ENCODE assay signal across 8 cellular contexts in genomic region chr22:37844904-37845334, GRCh38. TPM values are rescaled to one million over a fixed set of nuclear protein-coding genes. Genes with fewer than 3 reads are reported as not detected.
DNase-seq lines count a peak whose midpoint lies in the region; ATAC-seq and TF ChIP-seq lines count a peak whose summit lies in the region.

No MANE protein-coding gene starts in this region.

- H3K27ac ChIP-seq in left lung = peak overlapping the region; percentile 89 to 97
- peak overlapping the region; percentile 46 to 93 for H3K27ac ChIP-seq in testis

- no peaks in the 10 kb centered on the region for H3K9me3 Mint-ChIP-seq in activated CD8-positive, alpha-beta memory T cell treated with anti-CD3 and anti-CD28 coated beads, Interleukin-2, amount 10 ng/mL, durations not matched to agents 7 days and 5 days (ENCODE audit: low read depth)
- H3K9me3 Mint-ChIP-seq in activated naive CD8-positive, alpha-beta T cell treated with anti-CD3 and anti-CD28 coated beads, Interleukin-2, amount 10 ng/mL, durations not matched to agents 7 days and 5 days = no peaks in the 10 kb centered on the region

- H3K4me1 ChIP-seq in left lung (peaks cover 15 to 27% of the 10 kb centered on the region in 2 donors), testis (peaks cover 22% of the 10 kb centered on the region)

- no peak for DNase-seq in activated CD8-positive, alpha-beta memory T cell treated with anti-CD3 and anti-CD28 coated beads, Interleukin-2, amount 10 ng/mL, durations not matched to agents 7 days and 5 days
- no peak for DNase-seq in activated CD8-positive, alpha-beta memory T cell treated with anti-CD3 and anti-CD28 coated beads, Interleukin-2, amount 50 U/mL, for 4 hours
- no peak for DNase-seq in activated naive CD8-positive, alpha-beta T cell treated with anti-CD3 and anti-CD28 coated beads, Interleukin-2, amount 10 ng/mL, durations not matched to agents 7 days and 5 days
- DNase-seq in left lung = no peak
- no peak for DNase-seq in testis
- no peak for DNase-seq in SIG-M5 (lab: John Stamatoyannopoulos, UW)
- DNase-seq in NCI-H524 treated with DMSO at 0.1 percent for 48 hours (lab: John Stamatoyannopoulos, UW) = no peak

- no peak for ATAC-seq in activated CD8-positive, alpha-beta memory T cell treated with anti-CD3 and anti-CD28 coated beads, Interleukin-2, amount 10 ng/mL, durations not matched to agents 7 days and 5 days
- ATAC-seq in activated naive CD8-positive, alpha-beta T cell treated with anti-CD3 and anti-CD28 coated beads, Interleukin-2, amount 10 ng/mL, durations not matched to agents 7 days and 5 days (ENCODE audit: low read depth) = no peak
- ATAC-seq in left lung = no peak
- ATAC-seq in HG02973 (IDR thresholded peaks at IDR 0.05; ENCODE audit: unreplicated experiment) = no peak

- peak overlapping the region; percentile 83 for H3K27ac Mint-ChIP-seq in activated CD8-positive, alpha-beta memory T cell treated with anti-CD3 and anti-CD28 coated beads, Interleukin-2, amount 10 ng/mL, durations not matched to agents 7 days and 5 days
- H3K27ac Mint-ChIP-seq in activated naive CD8-positive, alpha-beta T cell treated with anti-CD3 and anti-CD28 coated beads, Interleukin-2, amount 10 ng/mL, durations not matched to agents 7 days and 5 days = peak overlapping the region; percentile 82

- intact Hi-C loops in left lung (cut with DNase I) (no loop called here), testis (cut with DNase I; ENCODE audit: low total_unique reads) (no loop called here)

- peak overlapping the region; percentile 74 to 88 for H3K4me3 ChIP-seq in left lung
- peak overlapping the region; percentile 77 to 86 for H3K4me3 ChIP-seq in testis

- H3K36me3 Mint-ChIP-seq in activated CD8-positive, alpha-beta memory T cell treated with anti-CD3 and anti-CD28 coated beads, Interleukin-2, amount 10 ng/mL, durations not matched to agents 7 days and 5 days = peaks cover 11% of the 10 kb centered on the region
- H3K36me3 Mint-ChIP-seq in activated naive CD8-positive, alpha-beta T cell treated with anti-CD3 and anti-CD28 coated beads, Interleukin-2, amount 10 ng/mL, durations not matched to agents 7 days and 5 days = peaks cover 6% of the 10 kb centered on the region

- peak overlapping the region; percentile 92 for H3K4me3 Mint-ChIP-seq in activated CD8-positive, alpha-beta memory T cell treated with anti-CD3 and anti-CD28 coated beads, Interleukin-2, amount 10 ng/mL, durations not matched to agents 7 days and 5 days
- H3K4me3 Mint-ChIP-seq in activated naive CD8-positive, alpha-beta T cell treated with anti-CD3 and anti-CD28 coated beads, Interleukin-2, amount 10 ng/mL, durations not matched to agents 7 days and 5 days = peak overlapping the region; percentile 84

- H3K27me3 ChIP-seq in left lung (no peaks in the 10 kb centered on the region), testis (no peaks in the 10 kb centered on the region)

- WGBS in testis, 2 donors = 63 to 71% methylated on average over 6 of the region's 6 CpGs

- CTCF ChIA-PET in activated CD8-positive, alpha-beta memory T cell treated with anti-CD3 and anti-CD28 coated beads, Interleukin-2, amount 10 ng/mL, durations not matched to agents 7 days and 5 days (lab: Charles Lee) = interaction anchor here (1.0 to 4.2 kb wide), 8 partner anchors 17 to 212 kb away, joined by 3 to 37 read pairs (median 4); partner anchors contain the start of genes C22orf23 and POLR2F

- peaks cover 0 to 2% of the 10 kb centered on the region in 2 donors for H3K36me3 ChIP-seq in left lung
- H3K36me3 ChIP-seq in testis (ENCODE audit: low read depth, missing control alignments) = no peaks in the 10 kb centered on the region

- peaks cover 37% of the 10 kb centered on the region for H3K4me1 Mint-ChIP-seq in activated CD8-positive, alpha-beta memory T cell treated with anti-CD3 and anti-CD28 coated beads, Interleukin-2, amount 10 ng/mL, durations not matched to agents 7 days and 5 days
- H3K4me1 Mint-ChIP-seq in activated naive CD8-positive, alpha-beta T cell treated with anti-CD3 and anti-CD28 coated beads, Interleukin-2, amount 10 ng/mL, durations not matched to agents 7 days and 5 days = peaks cover 22% of the 10 kb centered on the region

- H3K9me3 ChIP-seq in left lung (no peaks in the 10 kb centered on the region), testis (no peaks in the 10 kb centered on the region)

- no peak for TF ChIP-seq POLR2A in testis (IDR thresholded peaks at IDR 0.05)

- no peaks in the 10 kb centered on the region for H3K27me3 Mint-ChIP-seq in activated CD8-positive, alpha-beta memory T cell treated with anti-CD3 and anti-CD28 coated beads, Interleukin-2, amount 10 ng/mL, durations not matched to agents 7 days and 5 days
- no peaks in the 10 kb centered on the region for H3K27me3 Mint-ChIP-seq in activated naive CD8-positive, alpha-beta T cell treated with anti-CD3 and anti-CD28 coated beads, Interleukin-2, amount 10 ng/mL, durations not matched to agents 7 days and 5 days

- POLR2A ChIA-PET in activated naive CD8-positive, alpha-beta T cell treated with anti-CD3 and anti-CD28 coated beads, Interleukin-2, amount 10 ng/mL, durations not matched to agents 7 days and 5 days (lab: Charles Lee) = interaction anchor here (0.7 to 1.9 kb wide), 14 partner anchors 8 to 837 kb away, joined by 3 to 9 read pairs (median 4); partner anchors contain the start of genes C22orf23, GALR3, GCAT and MICALL1

- TF ChIP-seq CTCF in left lung (IDR thresholded peaks at IDR 0.05) = no peak
- TF ChIP-seq CTCF in testis (IDR thresholded peaks at IDR 0.05) = no peak

RNA-seq across cellular contexts. Expression of gene ANKRD54, which starts 0.8 kb away (rescaled TPM):
- 10 to 100 TPM; 27.2 to 31.2 TPM for total RNA-seq in activated CD8-positive, alpha-beta memory T cell treated with anti-CD3 and anti-CD28 coated beads, Interleukin-2, amount 10 ng/mL, durations not matched to agents 7 days and 5 days
- total RNA-seq in activated naive CD8-positive, alpha-beta T cell treated with anti-CD3 and anti-CD28 coated beads, Interleukin-2, amount 10 ng/mL, durations not matched to agents 7 days and 5 days = 10 to 100 TPM; 22.2 to 23.3 TPM
- total RNA-seq in left lung (10 to 100 TPM; 15.2 to 21.9 TPM), testis (100 to 1,000 TPM; 117 to 138 TPM)
- polyA plus RNA-seq in testis (ENCODE audit: insufficient read depth, low read depth, low replicate concordance) = 61.5 TPM

RNA-seq across cellular contexts. Expression of gene EIF3L, which starts 4.3 kb away (rescaled TPM):
- total RNA-seq in activated CD8-positive, alpha-beta memory T cell treated with anti-CD3 and anti-CD28 coated beads, Interleukin-2, amount 10 ng/mL, durations not matched to agents 7 days and 5 days = 100 to 1,000 TPM; 218 to 370 TPM
- 100 to 1,000 TPM; 328 to 368 TPM for total RNA-seq in activated naive CD8-positive, alpha-beta T cell treated with anti-CD3 and anti-CD28 coated beads, Interleukin-2, amount 10 ng/mL, durations not matched to agents 7 days and 5 days
- total RNA-seq in left lung (100 to 1,000 TPM; 310 to 378 TPM), testis (100 to 1,000 TPM; 185 to 316 TPM)
- polyA plus RNA-seq in testis (ENCODE audit: insufficient read depth, low read depth, low replicate concordance) = 295 TPM

RNA-seq across cellular contexts. Expression of gene GALR3, which starts 21.7 kb away (rescaled TPM):
- total RNA-seq in activated CD8-positive, alpha-beta memory T cell treated with anti-CD3 and anti-CD28 coated beads, Interleukin-2, amount 10 ng/mL, durations not matched to agents 7 days and 5 days = not detected
- not detected for total RNA-seq in activated naive CD8-positive, alpha-beta T cell treated with anti-CD3 and anti-CD28 coated beads, Interleukin-2, amount 10 ng/mL, durations not matched to agents 7 days and 5 days
- not detected for total RNA-seq in left lung
- total RNA-seq in testis = 1 to 10 TPM in 1 of 2 donors, under 1 TPM in 1; 0.81 to 4.8 TPM
- polyA plus RNA-seq in testis (ENCODE audit: insufficient read depth, low read depth, low replicate concordance) = not detected

RNA-seq across cellular contexts. Expression of gene GCAT, which starts 37.2 kb away (rescaled TPM):
- total RNA-seq in activated CD8-positive, alpha-beta memory T cell treated with anti-CD3 and anti-CD28 coated beads, Interleukin-2, amount 10 ng/mL, durations not matched to agents 7 days and 5 days = 10 to 100 TPM; 14.9 to 18.3 TPM
- total RNA-seq in activated naive CD8-positive, alpha-beta T cell treated with anti-CD3 and anti-CD28 coated beads, Interleukin-2, amount 10 ng/mL, durations not matched to agents 7 days and 5 days = 10 to 100 TPM in 1 of 2 experiments, 1 to 10 TPM in 1; 9.8 to 10.1 TPM
- 10 to 100 TPM; 12.6 to 16.7 TPM for total RNA-seq in left lung
- 10 to 100 TPM; 36.7 to 40.6 TPM for total RNA-seq in testis
- polyA plus RNA-seq in testis (ENCODE audit: insufficient read depth, low read depth, low replicate concordance) = 21.4 TPM
